18 cellular contexts compared by ENCODE assay signal in genomic region chr13:27578121-27579030, GRCh38. TPM values are rescaled to one million over a fixed set of nuclear protein-coding genes. Genes with fewer than 3 reads are reported as not detected.
A peak's percentile ranks its signal among the peaks of the same experiment; 100 is the strongest.
DNase-seq lines count a peak whose midpoint lies in the region; ATAC-seq and TF ChIP-seq lines count a peak whose summit lies in the region.
"Had no signal": no experiment of that assay in that cellular context is flagged by ENCODE, and none has a peak within 500 bp of the region (broad histone marks: within the 10 kb centered on the region; RNA-seq: fewer than 3 reads in every experiment).

No MANE protein-coding gene starts in this region.

- no peak overlapping the region for H2AFZ ChIP-seq in GM23338
- H2AFZ ChIP-seq in smooth muscle cell (ENCODE audit: low read depth), result no peak overlapping the region

- H3K36me3 Mint-ChIP-seq in GM23338 (ENCODE audit: low read depth) (no peaks in the 10 kb centered on the region), type B pancreatic cell (peaks cover 11% of the 10 kb centered on the region)

- ATAC-seq in GM23338 (no peak), GM21360 (IDR thresholded peaks at IDR 0.05; ENCODE audit: unreplicated experiment) (no peak), HG02973 (IDR thresholded peaks at IDR 0.05; ENCODE audit: unreplicated experiment) (no peak)
- ATAC-seq: upper lobe of right lung had no signal

- no peaks in the 10 kb centered on the region for H3K4me1 Mint-ChIP-seq in GM23338
- H3K4me1 Mint-ChIP-seq in type B pancreatic cell (ENCODE audit: unreplicated experiment), result peaks cover 4% of the 10 kb centered on the region

- H3K4me1 ChIP-seq in GM23338 (ENCODE audit: insufficient read depth) (no peaks in the 10 kb centered on the region), smooth muscle cell (ENCODE audit: low read depth) (no peaks in the 10 kb centered on the region)
- H3K4me1 ChIP-seq: adrenal gland had no signal

- H3K36me3 ChIP-seq in GM23338 (ENCODE audit: insufficient read depth), result no peaks in the 10 kb centered on the region
- H3K36me3 ChIP-seq in smooth muscle cell (ENCODE audit: low read depth), result no peaks in the 10 kb centered on the region
- H3K36me3 ChIP-seq: adrenal gland, neutrophil had no signal

- H4K20me1 ChIP-seq in GM23338 (replicated peaks; ENCODE audit: insufficient read depth), result peaks cover 7% of the 10 kb centered on the region
- H4K20me1 ChIP-seq in smooth muscle cell (ENCODE audit: low read depth), result peaks cover 13% of the 10 kb centered on the region

- no peak overlapping the region for H3K4me3 ChIP-seq in GM23338
- no peak overlapping the region for H3K4me3 ChIP-seq in smooth muscle cell
- H3K4me3 ChIP-seq: adrenal gland, heart left ventricle, lung, upper lobe of right lung had no signal

- H3K9me2 ChIP-seq in GM23338 (ENCODE audit: insufficient read depth), result no peaks in the 10 kb centered on the region

- no peaks in the 10 kb centered on the region for H3K27me3 Mint-ChIP-seq in GM23338 (ENCODE audit: insufficient read depth, low read depth, poor library complexity)
- H3K27me3 Mint-ChIP-seq in type B pancreatic cell, result no peaks in the 10 kb centered on the region
- H3K27me3 Mint-ChIP-seq: activated B cell treated with CpG ODN at 0.5 μM for 24 hours had no signal

- no peaks in the 10 kb centered on the region for H3K27me3 ChIP-seq in GM23338 (ENCODE audit: insufficient read depth)
- no peaks in the 10 kb centered on the region for H3K27me3 ChIP-seq in smooth muscle cell (ENCODE audit: low read depth)
- H3K27me3 ChIP-seq: adrenal gland, heart left ventricle, neutrophil, upper lobe of right lung had no signal

- no peaks in the 10 kb centered on the region for H3F3A ChIP-seq in GM23338 (replicated peaks; ENCODE audit: low read depth)
- H3F3A ChIP-seq in smooth muscle cell (ENCODE audit: low read depth), result no peaks in the 10 kb centered on the region

- H3K9ac ChIP-seq in smooth muscle cell (ENCODE audit: low read depth), result no peak overlapping the region

- H3K9me3 Mint-ChIP-seq in GM23338, result no peaks in the 10 kb centered on the region
- H3K9me3 Mint-ChIP-seq in type B pancreatic cell, result no peaks in the 10 kb centered on the region
- H3K9me3 Mint-ChIP-seq: activated B cell treated with CpG ODN at 0.5 μM for 24 hours had no signal

- H3K27ac Mint-ChIP-seq in GM23338, result no peak overlapping the region
- H3K27ac Mint-ChIP-seq in type B pancreatic cell, result no peak overlapping the region
- H3K27ac Mint-ChIP-seq: activated B cell treated with CpG ODN at 0.5 μM for 24 hours had no signal

- TF ChIP-seq POLR2A in erythroblast (IDR thresholded peaks at IDR 0.05; ENCODE audit: low read length), result no peak

- peaks cover 20% of the 10 kb centered on the region for H3K79me2 ChIP-seq in GM23338 (replicated peaks; ENCODE audit: insufficient read depth)
- peaks cover 5% of the 10 kb centered on the region for H3K79me2 ChIP-seq in smooth muscle cell (ENCODE audit: low read depth)

- H3K27ac ChIP-seq in GM23338 (ENCODE audit: low read depth), result no peak overlapping the region
- H3K27ac ChIP-seq in VCaP, result peak overlapping the region; percentile 66
- H3K27ac ChIP-seq in smooth muscle cell (ENCODE audit: low read depth), result peak overlapping the region; percentile 39
- H3K27ac ChIP-seq: adrenal gland, heart left ventricle, neutrophil, upper lobe of right lung had no signal

- H3K4me2 ChIP-seq in GM23338 (no peak overlapping the region), smooth muscle cell (peak overlapping the region; percentile 15)

- TF ChIP-seq CTCF in GM23338 (conservative IDR thresholded peaks at IDR 0.05; ENCODE audit: low read depth in 2 of 2) (no peak), VCaP (conservative IDR thresholded peaks at IDR 0.05) (no peak), smooth muscle cell (IDR thresholded peaks at IDR 0.05; ENCODE audit: borderline replicate concordance, insufficient read depth, poor library complexity, severe bottlenecking) (no peak), type B pancreatic cell (conservative IDR thresholded peaks at IDR 0.05) (no peak)

- DNase-seq in GM23338 (ENCODE audit: low spot score) (peak; percentile 22), foreskin melanocyte (peak; percentile 84), smooth muscle cell (lab: John Stamatoyannopoulos, UW; ENCODE audit: unreplicated experiment) (no peak), type B pancreatic cell (ENCODE audit: extremely low spot score, unreplicated experiment) (no peak), erythroblast (lab: John Stamatoyannopoulos, UW) (no peak)
- DNase-seq: activated B cell treated with CpG ODN at 0.5 μM for 24 hours; adrenal gland; effector CD8-positive, alpha-beta T cell; heart left ventricle; NCI-H1092 treated with DMSO at 0.1 percent for 48 hours; NCI-H510A; Right ventricle myocardium superior; upper lobe of right lung had no signal

- 89% methylated on average over 6 of the region's 6 CpGs for WGBS in smooth muscle cell (ENCODE audit: low lambda C conversion rate)

- no peaks in the 10 kb centered on the region for H3K9me3 ChIP-seq in smooth muscle cell (replicated peaks; ENCODE audit: low read depth)
- H3K9me3 ChIP-seq: adrenal gland, heart left ventricle, neutrophil, upper lobe of right lung had no signal

- H3K4me3 Mint-ChIP-seq in GM23338 (no peak overlapping the region), type B pancreatic cell (no peak overlapping the region)
- H3K4me3 Mint-ChIP-seq: activated B cell treated with CpG ODN at 0.5 μM for 24 hours had no signal

TF ChIP-seq in GM23338, 12 proteins besides CTCF, POLR2A, EP300 and RAD21 (continues in another document):
- TF ChIP-seq POLR2AphosphoS5 (IDR thresholded peaks at IDR 0.05; ENCODE audit: low read depth), result no peak
- no peak for TF ChIP-seq EZH2phosphoT487 (IDR thresholded peaks at IDR 0.05; ENCODE audit: unreplicated experiment)
- TF ChIP-seq NANOG (IDR thresholded peaks at IDR 0.05; ENCODE audit: borderline replicate concordance), result no peak
- TF ChIP-seq, protein P1, sequence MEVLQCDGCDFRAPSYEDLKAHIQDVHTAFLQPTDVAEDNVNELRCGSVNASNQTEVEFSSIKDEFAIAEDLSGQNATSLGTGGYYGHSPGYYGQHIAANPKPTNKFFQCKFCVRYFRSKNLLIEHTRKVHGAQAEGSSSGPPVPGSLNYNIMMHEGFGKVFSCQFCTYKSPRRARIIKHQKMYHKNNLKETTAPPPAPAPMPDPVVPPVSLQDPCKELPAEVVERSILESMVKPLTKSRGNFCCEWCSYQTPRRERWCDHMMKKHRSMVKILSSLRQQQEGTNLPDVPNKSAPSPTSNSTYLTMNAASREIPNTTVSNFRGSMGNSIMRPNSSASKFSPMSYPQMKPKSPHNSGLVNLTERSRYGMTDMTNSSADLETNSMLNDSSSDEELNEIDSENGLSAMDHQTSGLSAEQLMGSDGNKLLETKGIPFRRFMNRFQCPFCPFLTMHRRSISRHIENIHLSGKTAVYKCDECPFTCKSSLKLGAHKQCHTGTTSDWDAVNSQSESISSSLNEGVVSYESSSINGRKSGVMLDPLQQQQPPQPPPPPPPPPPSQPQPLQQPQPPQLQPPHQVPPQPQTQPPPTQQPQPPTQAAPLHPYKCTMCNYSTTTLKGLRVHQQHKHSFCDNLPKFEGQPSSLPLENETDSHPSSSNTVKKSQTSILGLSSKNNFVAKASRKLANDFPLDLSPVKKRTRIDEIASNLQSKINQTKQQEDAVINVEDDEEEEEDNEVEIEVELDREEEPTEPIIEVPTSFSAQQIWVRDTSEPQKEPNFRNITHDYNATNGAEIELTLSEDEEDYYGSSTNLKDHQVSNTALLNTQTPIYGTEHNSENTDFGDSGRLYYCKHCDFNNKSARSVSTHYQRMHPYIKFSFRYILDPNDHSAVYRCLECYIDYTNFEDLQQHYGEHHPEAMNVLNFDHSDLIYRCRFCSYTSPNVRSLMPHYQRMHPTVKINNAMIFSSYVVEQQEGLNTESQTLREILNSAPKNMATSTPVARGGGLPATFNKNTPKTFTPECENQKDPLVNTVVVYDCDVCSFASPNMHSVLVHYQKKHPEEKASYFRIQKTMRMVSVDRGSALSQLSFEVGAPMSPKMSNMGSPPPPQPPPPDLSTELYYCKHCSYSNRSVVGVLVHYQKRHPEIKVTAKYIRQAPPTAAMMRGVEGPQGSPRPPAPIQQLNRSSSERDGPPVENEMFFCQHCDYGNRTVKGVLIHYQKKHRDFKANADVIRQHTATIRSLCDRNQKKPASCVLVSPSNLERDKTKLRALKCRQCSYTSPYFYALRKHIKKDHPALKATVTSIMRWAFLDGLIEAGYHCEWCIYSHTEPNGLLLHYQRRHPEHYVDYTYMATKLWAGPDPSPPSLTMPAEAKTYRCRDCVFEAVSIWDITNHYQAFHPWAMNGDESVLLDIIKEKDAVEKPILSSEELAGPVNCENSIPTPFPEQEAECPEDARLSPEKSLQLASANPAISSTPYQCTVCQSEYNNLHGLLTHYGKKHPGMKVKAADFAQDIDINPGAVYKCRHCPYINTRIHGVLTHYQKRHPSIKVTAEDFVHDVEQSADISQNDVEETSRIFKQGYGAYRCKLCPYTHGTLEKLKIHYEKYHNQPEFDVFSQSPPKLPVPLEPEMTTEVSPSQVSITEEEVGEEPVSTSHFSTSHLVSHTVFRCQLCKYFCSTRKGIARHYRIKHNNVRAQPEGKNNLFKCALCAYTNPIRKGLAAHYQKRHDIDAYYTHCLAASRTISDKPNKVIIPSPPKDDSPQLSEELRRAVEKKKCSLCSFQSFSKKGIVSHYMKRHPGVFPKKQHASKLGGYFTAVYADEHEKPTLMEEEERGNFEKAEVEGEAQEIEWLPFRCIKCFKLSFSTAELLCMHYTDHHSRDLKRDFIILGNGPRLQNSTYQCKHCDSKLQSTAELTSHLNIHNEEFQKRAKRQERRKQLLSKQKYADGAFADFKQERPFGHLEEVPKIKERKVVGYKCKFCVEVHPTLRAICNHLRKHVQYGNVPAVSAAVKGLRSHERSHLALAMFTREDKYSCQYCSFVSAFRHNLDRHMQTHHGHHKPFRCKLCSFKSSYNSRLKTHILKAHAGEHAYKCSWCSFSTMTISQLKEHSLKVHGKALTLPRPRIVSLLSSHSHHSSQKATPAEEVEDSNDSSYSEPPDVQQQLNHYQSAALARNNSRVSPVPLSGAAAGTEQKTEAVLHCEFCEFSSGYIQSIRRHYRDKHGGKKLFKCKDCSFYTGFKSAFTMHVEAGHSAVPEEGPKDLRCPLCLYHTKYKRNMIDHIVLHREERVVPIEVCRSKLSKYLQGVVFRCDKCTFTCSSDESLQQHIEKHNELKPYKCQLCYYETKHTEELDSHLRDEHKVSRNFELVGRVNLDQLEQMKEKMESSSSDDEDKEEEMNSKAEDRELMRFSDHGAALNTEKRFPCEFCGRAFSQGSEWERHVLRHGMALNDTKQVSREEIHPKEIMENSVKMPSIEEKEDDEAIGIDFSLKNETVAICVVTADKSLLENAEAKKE (CRISPR knock-in tag; IDR thresholded peaks at IDR 0.05), result no peak

RNA-seq across cellular contexts. Expression of gene LNX2, which starts 42.0 kb away (rescaled TPM):
- total RNA-seq in GM23338 (2014; rRNA removed; shearing (Covaris generic)), result 17.3 and 18.0 TPM in 2 replicates
- 3.4 and 3.7 TPM in 2 replicates for polyA plus RNA-seq in GM23338 (2016; fragmentation: Nextera tagmentation; extraction: Ambion mirVana)
- 7.3 and 11.7 TPM in 2 replicates for total RNA-seq in smooth muscle cell
- 4.8 and 5.5 TPM in 2 replicates for polyA plus RNA-seq in smooth muscle cell
- total RNA-seq in type B pancreatic cell (ENCODE audit: low replicate concordance), result 12.0 and 18.7 TPM in 2 replicates

RNA-seq across cellular contexts. Expression of gene POLR1D, which starts 43.3 kb away (rescaled TPM):
- total RNA-seq in GM23338 (2014; rRNA removed; shearing (Covaris generic)), result 177 and 226 TPM in 2 replicates
- polyA plus RNA-seq in GM23338 (2016; fragmentation: Nextera tagmentation; extraction: Ambion mirVana) (193 and 197 TPM in 2 replicates), smooth muscle cell (45.7 and 61.3 TPM in 2 replicates)
- total RNA-seq in smooth muscle cell (57.8 and 102 TPM in 2 replicates), type B pancreatic cell (ENCODE audit: low replicate concordance) (118 and 155 TPM in 2 replicates)

Comparison
In these comparisons a context has a peak if more than half of its experiments do, and no peak if none do; other contexts are left out.
1. DNase-seq: peak in GM23338 (single experiment) and foreskin melanocyte (single experiment); none in smooth muscle cell (single experiment), type B pancreatic cell (single experiment) and erythroblast (0 of 2).